Comparison of ENCODE assay signal across 8 cellular contexts in genomic region chr6:30722025-30722279, GRCh38. TPM values are rescaled to one million over a fixed set of nuclear protein-coding genes. Genes with fewer than 3 reads are reported as not detected.
A peak's percentile ranks its signal among the peaks of the same experiment; 100 is the strongest.
DNase-seq lines count a peak whose midpoint lies in the region; TF ChIP-seq lines count a peak whose summit lies in the region.
"Not testable (repeated sequence)": the region's sequence is repeated elsewhere in the genome, so short reads cannot be mapped to it uniquely, and the experiment has no call there.

No MANE protein-coding gene starts in this region.

- H3K4me3 ChIP-seq in AG10803 (ENCODE audit: low read length) (peak overlapping the region; percentile 96), HL-60 (replicated peaks; ENCODE audit: insufficient read depth, low read length) (peak overlapping the region; percentile 97), SJCRH30 (peak overlapping the region; percentile 92), duodenal mucosa (ENCODE audit: low read depth in 1 of 2, low read length in 2 of 2) (peak overlapping the region; percentile 77 to 86), right atrium auricular region (peak overlapping the region; percentile 82 to 85), muscle layer of duodenum (ENCODE audit: low read depth in 1 of 2, low read length in 2 of 2) (peak overlapping the region; percentile 63 to 92), spleen (peak overlapping the region; percentile 80 to 97 (median 94))

- H3K36me3 ChIP-seq in SJCRH30: peaks cover 55% of the 10 kb centered on the region
- H3K36me3 ChIP-seq in duodenal mucosa (ENCODE audit: control insufficient read depth in 1 of 2, insufficient read depth in 2 of 2, low read length in 2 of 2): peaks cover 18 to 45% of the 10 kb centered on the region in 2 donors
- peaks cover 48% of the 10 kb centered on the region for H3K36me3 ChIP-seq in right atrium auricular region
- peaks cover 30 to 39% of the 10 kb centered on the region in 2 donors for H3K36me3 ChIP-seq in muscle layer of duodenum (ENCODE audit: control insufficient read depth in 1 of 2, insufficient read depth in 2 of 2, low read length in 2 of 2)
- H3K36me3 ChIP-seq in spleen: peaks cover 0 to 52% (median 42%) of the 10 kb centered on the region in 6 donors

- not testable (repeated sequence) for TF ChIP-seq CTCF in AG10803 (conservative IDR thresholded peaks at IDR 0.05; ENCODE audit: low read length); HL-60 (IDR thresholded peaks at IDR 0.05; ENCODE audit: insufficient read depth, low read length); right atrium auricular region (IDR thresholded peaks at IDR 0.05); spleen (IDR thresholded peaks at IDR 0.05 in 8 of 11, conservative IDR thresholded peaks at IDR 0.05 in 3 of 11)

- intact Hi-C loops in spleen (cut with DNase I; ENCODE audit: low total_unique reads): loop anchor here (10.0 kb wide), 1 partner anchor 107 kb away; the partner anchor contains the start of genes MRPS18B and PPP1R10

- peak overlapping the region; percentile 57 to 81 for H3K9ac ChIP-seq in duodenal mucosa (ENCODE audit: low read depth in 1 of 2, low read length in 2 of 2)

- DNase-seq in AG10803 (ENCODE audit: low read depth) (peak; percentile 60), HL-60 (ENCODE audit: low read depth in 1 of 2, low spot score in 1 of 2) (peak in 1 of 2 experiments; percentile 58), right atrium auricular region (ENCODE audit: low spot score) (peak; percentile 75)
- not testable (repeated sequence) for DNase-seq in SJCRH30, spleen
- DNase-seq in activated naive CD4-positive, alpha-beta T cell treated with anti-CD3 and anti-CD28 coated beads, Interleukin-2, amount 50 U/mL, for 16 hours: peak; percentile 23

- not testable (repeated sequence) for TF ChIP-seq POLR2A in spleen (IDR thresholded peaks at IDR 0.05)

- not testable (repeated sequence) for H3K9me3 ChIP-seq in SJCRH30 (replicated peaks); duodenal mucosa (ENCODE audit: control insufficient read depth in 1 of 2, low read length in 2 of 2); right atrium auricular region; muscle layer of duodenum (ENCODE audit: control insufficient read depth in 1 of 2, low read length in 2 of 2); spleen

- 4 to 7% (median 6%) methylated on average over 10 of the region's 10 CpGs for WGBS in spleen, 5 donors

- H3K4me1 ChIP-seq in SJCRH30: not testable (repeated sequence)
- peaks cover 13 to 34% of the 10 kb centered on the region in 2 donors for H3K4me1 ChIP-seq in duodenal mucosa (ENCODE audit: control insufficient read depth in 1 of 2, insufficient read depth in 2 of 2, low read length in 2 of 2)
- peaks cover 0 to 62% of the 10 kb centered on the region in 2 donors for H3K4me1 ChIP-seq in right atrium auricular region
- H3K4me1 ChIP-seq in muscle layer of duodenum (ENCODE audit: control insufficient read depth in 1 of 2, insufficient read depth in 2 of 2, low read length in 2 of 2): peaks cover 7 to 53% of the 10 kb centered on the region in 2 donors
- H3K4me1 ChIP-seq in spleen: peaks cover 31 to 83% (median 73%) of the 10 kb centered on the region in 6 donors

- H3K27ac ChIP-seq in HL-60 (replicated peaks) (peak overlapping the region; percentile 93), SJCRH30 (peak overlapping the region; percentile 95), right atrium auricular region (peak overlapping the region; percentile 92 to 95), muscle layer of duodenum (ENCODE audit: low read length) (peak overlapping the region; percentile 77), spleen (peak overlapping the region; percentile 89 to 99 (median 98))
- not testable (repeated sequence) for H3K27ac ChIP-seq in duodenal mucosa (ENCODE audit: low read depth, low read length)

- not testable (repeated sequence) for H3K27me3 ChIP-seq in HL-60 (ENCODE audit: insufficient read depth, poor library complexity, severe bottlenecking); SJCRH30; duodenal mucosa (ENCODE audit: control insufficient read depth in 1 of 2, insufficient read depth in 2 of 2, low read length in 2 of 2); right atrium auricular region; muscle layer of duodenum (ENCODE audit: low read depth, low read length); spleen (replicated peaks in 1 of 7)

RNA-seq across cellular contexts. Expression of gene TUBB, which starts 1.8 kb away (rescaled TPM):
- total RNA-seq in SJCRH30 (2014; rRNA removed; shearing (Covaris generic)): 1,652 and 1,704 TPM in 2 replicates
- total RNA-seq in right atrium auricular region (100 to 1,000 TPM; 121 to 236 TPM), spleen (100 to 1,000 TPM; 189 to 344 (median 272) TPM)
- polyA plus RNA-seq in spleen: 100 to 1,000 TPM; 109 to 203 (median 182) TPM

RNA-seq across cellular contexts. Expression of gene MDC1, which starts 4.9 kb away (rescaled TPM):
- 24.6 and 25.0 TPM in 2 replicates for total RNA-seq in SJCRH30 (2014; rRNA removed; shearing (Covaris generic))
- 10 to 100 TPM in 1 of 2 donors, 1 to 10 TPM in 1; 6.7 to 12.3 TPM for total RNA-seq in right atrium auricular region
- 10 to 100 TPM; 20.8 to 47.7 (median 39.0) TPM for total RNA-seq in spleen
- polyA plus RNA-seq in spleen: 10 to 100 TPM in 2 of 3 donors, 1 to 10 TPM in 1; 7.8 to 18.2 (median 16.5) TPM

RNA-seq across cellular contexts. Expression of gene FLOT1, which starts 20.5 kb away (rescaled TPM):
- 87.4 and 92.2 TPM in 2 replicates for total RNA-seq in SJCRH30 (2014; rRNA removed; shearing (Covaris generic))
- total RNA-seq in right atrium auricular region (100 to 1,000 TPM; 157 to 167 TPM), spleen (100 to 1,000 TPM; 125 to 205 (median 170) TPM)
- 100 to 1,000 TPM; 116 to 178 (median 116) TPM for polyA plus RNA-seq in spleen

RNA-seq across cellular contexts. Expression of gene IER3, which starts 22.4 kb away (rescaled TPM):
- total RNA-seq in SJCRH30 (2014; rRNA removed; shearing (Covaris generic)): 19.9 and 22.1 TPM in 2 replicates
- 100 to 1,000 TPM in 1 of 2 donors, 10 to 100 TPM in 1; 43.6 to 144 TPM for total RNA-seq in right atrium auricular region
- 10 to 100 TPM; 29.8 to 62.2 (median 41.7) TPM for total RNA-seq in spleen
- polyA plus RNA-seq in spleen: 10 to 100 TPM; 19.8 to 29.4 (median 25.7) TPM

RNA-seq across cellular contexts. Expression of gene NRM, which starts 31.2 kb away (rescaled TPM):
- total RNA-seq in SJCRH30 (2014; rRNA removed; shearing (Covaris generic)): 25.0 and 29.6 TPM in 2 replicates
- 1 to 10 TPM; 2.2 to 4.2 TPM for total RNA-seq in right atrium auricular region
- 10 to 100 TPM in 6 of 7 donors, 1 to 10 TPM in 1; 9.8 to 13.8 (median 11.0) TPM for total RNA-seq in spleen
- 10 to 100 TPM; 14.1 to 19.6 (median 17.7) TPM for polyA plus RNA-seq in spleen
